11 cellular contexts compared by ENCODE assay signal in the genomic region with DNA sequence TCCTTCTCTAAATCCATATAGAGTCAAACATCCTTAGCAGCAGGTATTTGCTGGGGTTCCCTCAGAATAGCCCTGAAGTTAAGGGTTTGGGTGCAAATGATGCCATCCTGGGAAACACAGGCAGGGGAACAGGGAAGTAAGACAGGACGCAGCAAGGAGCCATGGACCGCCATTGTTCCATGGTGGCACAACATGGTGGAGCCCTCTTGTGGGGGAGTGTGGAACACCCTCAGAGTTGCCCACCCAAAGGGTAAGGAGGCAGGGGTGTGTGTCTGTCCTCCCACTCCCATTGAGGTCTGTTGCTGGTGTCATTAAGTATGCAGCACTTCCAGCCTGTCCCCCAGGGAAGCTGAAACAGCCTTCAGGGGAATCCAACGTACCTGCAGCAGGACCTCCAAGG. TPM values are rescaled to one million over a fixed set of nuclear protein-coding genes. Genes with fewer than 3 reads are reported as not detected.
DNase-seq lines count a peak whose midpoint lies in the region; ATAC-seq, FAIRE-seq and TF ChIP-seq lines count a peak whose summit lies in the region.
"Had no signal": no experiment of that assay in that cellular context is flagged by ENCODE, and none has a peak within 500 bp of the region (broad histone marks: within the 10 kb centered on the region; RNA-seq: fewer than 3 reads in every experiment).

No MANE protein-coding gene starts in this region.

- no TSS peak for BruUV-seq in K562 (replicated peaks; lab: Mats Ljungman, UMichigan)

- H3K79me2 ChIP-seq in K562 (ENCODE audit: control insufficient read depth, insufficient read depth, low read length) = no peaks in the 10 kb centered on the region

- peak overlapping the region; percentile 84 for H2AFZ ChIP-seq in K562 (ENCODE audit: low read depth, low read length)

- H3K9me1 ChIP-seq in K562 (ENCODE audit: control insufficient read depth, insufficient read depth, low read length) = no peaks in the 10 kb centered on the region

- no peak overlapping the region for H3K27ac ChIP-seq in K562 (ENCODE audit: extremely low read depth, low read depth, low read length)

- H3K36me3 ChIP-seq in H7 (replicated peaks; ENCODE audit: control insufficient read depth, insufficient read depth, low read length) = no peaks in the 10 kb centered on the region
- no peaks in the 10 kb centered on the region for H3K36me3 ChIP-seq in K562 (ENCODE audit: control insufficient read depth, insufficient read depth, low read length)

- peaks cover 26% of the 10 kb centered on the region for H3K27me3 Mint-ChIP-seq in osteocyte (ENCODE audit: unreplicated experiment)
- H3K27me3 Mint-ChIP-seq: activated naive CD4-positive, alpha-beta T cell treated with anti-CD3 and anti-CD28 coated beads, Interleukin-2, amount 50 U/mL, for 24 hours had no signal

- ATAC-seq in K562 = peak; percentile 85
- no peak for ATAC-seq in GM21576 (IDR thresholded peaks at IDR 0.05; ENCODE audit: unreplicated experiment)
- ATAC-seq in GM18520 (IDR thresholded peaks at IDR 0.05; ENCODE audit: unreplicated experiment) = no peak

- no peak for TF ChIP-seq POLR2A in K562 (conservative IDR thresholded peaks at IDR 0.05)

- H3K4me1 ChIP-seq in K562 (replicated peaks in 1 of 2; ENCODE audit: control insufficient read depth in 2 of 2, insufficient read depth in 2 of 2, low read length in 2 of 2) = peaks cover 0 to 4% of the 10 kb centered on the region in 2 experiments; a peak in 1 of 5 replicates

- in situ Hi-C loops in K562 (cut with MboI) = loop anchor here (10.0 to 25.0 kb wide), 2 partner anchors 248 to 711 kb away; a partner anchor contains a TSS

- peak; percentile 77 for FAIRE-seq in K562 (lab: Jason Lieb, UNC)

- peak in 1 of 2 experiments; percentile 68; a peak in 2 of 4 replicates for TF ChIP-seq RAD21 in K562 (CRISPR knock-in tag; conservative IDR thresholded peaks at IDR 0.05 in 1 of 2, IDR thresholded peaks at IDR 0.05 in 1 of 2)

- peak; percentile 61 to 82 (median 62) for TF ChIP-seq CTCF in K562 (IDR thresholded peaks at IDR 0.05 in 2 of 3, conservative IDR thresholded peaks at IDR 0.05 in 1 of 3; ENCODE audit: insufficient read depth in 2 of 3, low read depth in 1 of 3, low read length in 3 of 3)
- peak; percentile 30 for TF ChIP-seq CTCF in osteocyte (IDR thresholded peaks at IDR 0.05)

- POLR2A ChIA-PET in K562 (lab: Yijun Ruan, JAX) = no interaction called here

- no peaks in the 10 kb centered on the region for H3K9me3 ChIP-seq in K562 (replicated peaks; ENCODE audit: control insufficient read depth, insufficient read depth, low read depth, low read length)

- peak overlapping the region; percentile 61 for H3K4me2 ChIP-seq in K562 (ENCODE audit: insufficient read depth, low read length)

- no peak overlapping the region for H3K4me3 Mint-ChIP-seq in osteocyte (ENCODE audit: unreplicated experiment)
- H3K4me3 Mint-ChIP-seq: activated naive CD4-positive, alpha-beta T cell treated with anti-CD3 and anti-CD28 coated beads, Interleukin-2, amount 50 U/mL, for 24 hours; T-helper 1 cell treated with Interleukin-12 subunit alpha and Interleukin-12 subunit beta and Interleukin-4 antibody, amounts not matched to agents 30 μg/mL and 1 μg/mL, for 36 hours had no signal

- intact Hi-C loops in K562 (cut with micrococcal nuclease) = no loop called here

- WGBS in K562 (ENCODE audit: insufficient coverage, low coverage, missing lambda C conversion rate) = 0% methylated on average over 3 of the region's 3 CpGs

- no peaks in the 10 kb centered on the region for H3K4me1 Mint-ChIP-seq in osteocyte (ENCODE audit: unreplicated experiment)

- H3K36me3 Mint-ChIP-seq in osteocyte (ENCODE audit: unreplicated experiment) = no peaks in the 10 kb centered on the region
- H3K36me3 Mint-ChIP-seq: activated naive CD4-positive, alpha-beta T cell treated with anti-CD3 and anti-CD28 coated beads, Interleukin-2, amount 50 U/mL, for 24 hours had no signal

- DNase-seq in activated gamma-delta T cell treated with Interleukin-2 at 50 U/mL for 16 hours (peak; percentile 15), activated gamma-delta T cell (lab: John Stamatoyannopoulos, UW) (no peak), H7 (peak; percentile 54), K562 (ENCODE audit: extremely low read depth in 1 of 4, low spot score in 3 of 4) (peak; percentile 53 to 68 (median 64)), osteocyte (ENCODE audit: extremely low spot score, unreplicated experiment) (no peak), NCI-H2196 treated with DMSO at 0.1 percent for 48 hours (lab: John Stamatoyannopoulos, UW; ENCODE audit: unreplicated experiment) (no peak)
- DNase-seq: NCI-H187 treated with DMSO at 0.1 percent for 48 hours had no signal

- H3K4me3 ChIP-seq in H7 (ENCODE audit: insufficient read depth, low read depth, low read length) = no peak overlapping the region
- no peak overlapping the region for H3K4me3 ChIP-seq in K562

- H3K9ac ChIP-seq in K562 (ENCODE audit: insufficient read depth in 1 of 2, low read depth in 2 of 2, low read length in 2 of 2) = no peak overlapping the region

- H3K9me3 Mint-ChIP-seq in osteocyte (ENCODE audit: unreplicated experiment) = no peaks in the 10 kb centered on the region
- H3K9me3 Mint-ChIP-seq: activated naive CD4-positive, alpha-beta T cell treated with anti-CD3 and anti-CD28 coated beads, Interleukin-2, amount 50 U/mL, for 24 hours had no signal

- no peak overlapping the region for H3K27ac Mint-ChIP-seq in osteocyte (ENCODE audit: unreplicated experiment)
- H3K27ac Mint-ChIP-seq: activated naive CD4-positive, alpha-beta T cell treated with anti-CD3 and anti-CD28 coated beads, Interleukin-2, amount 50 U/mL, for 24 hours; T-helper 1 cell treated with Interleukin-12 subunit alpha and Interleukin-12 subunit beta and Interleukin-4 antibody, amounts not matched to agents 30 μg/mL and 1 μg/mL, for 36 hours had no signal

- no peaks in the 10 kb centered on the region for H3K27me3 ChIP-seq in H7 (ENCODE audit: control insufficient read depth, insufficient read depth, low read length)
- H3K27me3 ChIP-seq in K562 (ENCODE audit: control insufficient read depth in 2 of 2, insufficient read depth in 2 of 2, low read length in 2 of 2) = peaks cover 12 to 26% of the 10 kb centered on the region in 2 experiments

- no peaks in the 10 kb centered on the region for H4K20me1 ChIP-seq in K562 (replicated peaks; ENCODE audit: control insufficient read depth, insufficient read depth, low read length)

- CTCF ChIA-PET in K562 (lab: Yijun Ruan, JAX; ENCODE audit: low intra/inter-chr PET ratio) = no interaction called here

- no peak for TF ChIP-seq EP300 in K562 (IDR thresholded peaks at IDR 0.05; ENCODE audit: low read length)

TF ChIP-seq in K562, 482 proteins besides CTCF, POLR2A, EP300 and RAD21 (continues in another document):
- no peak for TF ChIP-seq C11orf30 (IDR thresholded peaks at IDR 0.05; ENCODE audit: low read depth)

RNA-seq across cellular contexts. Expression of a gene that starts 20.4 kb away (rescaled TPM):
- total RNA-seq in H7 (2014; rRNA removed; shearing (Covaris generic)) = 4.0 and 4.9 TPM in 2 replicates
- 6.1 and 7.8 TPM in 2 replicates for total RNA-seq in K562 (2011; cell fraction: chromatin; rRNA removed; ENCODE audit: low replicate concordance)
- total RNA-seq in K562 (2011; cell fraction: nucleolus; rRNA removed) = 3.8 and 4.2 TPM in 2 replicates
- total RNA-seq in K562 (2011; cell fraction: nucleoplasm; rRNA removed) = 6.6 and 7.6 TPM in 2 replicates
- total RNA-seq in K562 (2014; rRNA removed) (11.9 TPM in 2 replicates), K562 (2014; rRNA removed; fragmentation: Illumina TruSeq; extraction: Trizol) (16.5 and 16.9 TPM in 2 replicates), K562 (2015; rRNA removed; fragmentation: Illumina TruSeq; extraction: Trizol) (12.3 and 14.7 TPM in 2 replicates), K562 (2021) (14.0 and 15.5 TPM in 2 replicates), osteocyte (61.5 and 68.5 TPM in 2 replicates)
- polyA plus RNA-seq in K562 (2011; rRNA removed) (5.3 and 9.9 TPM in 2 replicates), K562 (2014; fragmentation: Illumina TruSeq; extraction: Trizol) (13.4 and 14.9 TPM in 2 replicates), K562 (2014; fragmentation: Nextera tagmentation; extraction: Ambion mirVana) (1 to 10 TPM; 4.4 to 6.1 TPM), K562 (2014; rRNA removed) (12.3 and 15.0 TPM in 2 replicates)
- polyA plus RNA-seq in K562 (2011; cell fraction: cytosol; rRNA removed) = 2.7 and 3.8 TPM in 2 replicates
- polyA plus RNA-seq in K562 (2011; cell fraction: nucleus; rRNA removed) = 2.2 and 2.9 TPM in 2 replicates
- 14.3 and 25.6 TPM in 2 replicates for polyA plus RNA-seq in K562 (2012)
- 8.1 and 11.2 TPM in 2 replicates for polyA minus RNA-seq in K562 (2011; rRNA and poly(A)+ RNA removed)
- polyA minus RNA-seq in K562 (2011; cell fraction: cytosol; rRNA and poly(A)+ RNA removed) = 3.4 and 5.2 TPM in 2 replicates
- 2.7 and 3.3 TPM in 2 replicates for polyA minus RNA-seq in K562 (2011; cell fraction: nucleus; rRNA and poly(A)+ RNA removed)

RNA-seq across cellular contexts. Expression of a gene that starts 33.5 kb away (rescaled TPM):
- 0.59 and 0.78 TPM in 2 replicates for total RNA-seq in H7 (2014; rRNA removed; shearing (Covaris generic))
- not detected in 2 replicates for total RNA-seq in K562 (2011; cell fraction: chromatin; rRNA removed; ENCODE audit: low replicate concordance)
- total RNA-seq in K562 (2011; cell fraction: nucleolus; rRNA removed) = not detected in 2 replicates
- not detected in 2 replicates for total RNA-seq in K562 (2011; cell fraction: nucleoplasm; rRNA removed)
- not detected in 2 replicates for total RNA-seq in K562 (2014; rRNA removed)
- total RNA-seq in K562 (2014; rRNA removed; fragmentation: Illumina TruSeq; extraction: Trizol) = not detected in 2 replicates
- total RNA-seq in K562 (2015; rRNA removed; fragmentation: Illumina TruSeq; extraction: Trizol) = not detected in 2 replicates
- total RNA-seq in K562 (2021) = not detected in 2 replicates
- not detected in 2 replicates for polyA plus RNA-seq in K562 (2011; rRNA removed)
- not detected in 2 replicates for polyA plus RNA-seq in K562 (2011; cell fraction: cytosol; rRNA removed)
- not detected in 2 replicates for polyA plus RNA-seq in K562 (2011; cell fraction: nucleus; rRNA removed)
- 0.01 TPM in 1 of 2 replicates, not detected in the other for polyA plus RNA-seq in K562 (2012)
- polyA plus RNA-seq in K562 (2014; fragmentation: Illumina TruSeq; extraction: Trizol) = not detected in 2 replicates
- polyA plus RNA-seq in K562 (2014; fragmentation: Nextera tagmentation; extraction: Ambion mirVana) = not detected
- polyA plus RNA-seq in K562 (2014; rRNA removed) = not detected in 2 replicates
- not detected in 2 replicates for polyA minus RNA-seq in K562 (2011; rRNA and poly(A)+ RNA removed)
- not detected in 2 replicates for polyA minus RNA-seq in K562 (2011; cell fraction: cytosol; rRNA and poly(A)+ RNA removed)
- polyA minus RNA-seq in K562 (2011; cell fraction: nucleus; rRNA and poly(A)+ RNA removed) = not detected in 2 replicates
- total RNA-seq in osteocyte = 0.16 and 0.40 TPM in 2 replicates

Comparison
In these comparisons a context has a peak if more than half of its experiments do, and no peak if none do; other contexts are left out.
1. DNase-seq: peak in activated gamma-delta T cell treated with Interleukin-2 at 50 U/mL for 16 hours (single experiment), H7 (single experiment) and K562 (4 of 4); none in activated gamma-delta T cell (single experiment), osteocyte (single experiment) and NCI-H2196 treated with DMSO at 0.1 percent for 48 hours (single experiment).